Comparison of ENCODE assay signal across 12 cellular contexts in the genomic region with DNA sequence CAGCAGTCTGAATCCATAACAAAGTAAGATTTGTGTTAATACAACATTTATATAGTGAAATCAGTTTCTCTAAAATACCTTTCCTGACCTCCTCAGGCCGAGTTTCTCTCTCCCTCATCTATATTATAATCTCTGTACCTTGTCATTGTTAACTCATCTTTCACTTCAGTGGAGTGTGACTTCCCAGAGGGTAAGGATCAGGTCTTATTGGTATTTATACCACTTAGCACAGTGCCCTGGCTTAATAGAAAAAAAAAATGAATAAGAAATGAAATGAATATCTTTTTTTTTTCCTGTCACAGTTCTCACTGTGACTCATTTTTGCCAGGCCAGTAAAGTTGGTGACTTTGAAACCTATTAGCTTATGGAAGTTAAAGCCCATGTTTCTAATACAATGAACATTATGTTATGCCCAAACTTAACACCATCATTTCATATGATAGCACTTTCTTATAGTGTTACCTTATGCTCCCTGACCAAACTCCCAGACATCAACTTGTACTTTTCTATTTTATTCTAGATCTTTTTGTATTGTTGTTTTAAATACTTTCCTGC.
DNase-seq lines count a peak whose midpoint lies in the region; ATAC-seq and TF ChIP-seq lines count a peak whose summit lies in the region.
"Had no signal": no experiment of that assay in that cellular context is flagged by ENCODE, and none has a peak within 500 bp of the region (broad histone marks: within the 10 kb centered on the region; RNA-seq: fewer than 3 reads in every experiment).

No MANE protein-coding gene starts in this region.

- H3K4me1 Mint-ChIP-seq in activated CD4-positive, alpha-beta T cell treated with anti-CD3 and anti-CD28 coated beads for 36 hours, result peaks cover 61% of the 10 kb centered on the region
- H3K4me1 Mint-ChIP-seq in effector memory CD8-positive, alpha-beta T cell (ENCODE audit: low read depth in 2 of 2), result peaks cover 8 to 30% of the 10 kb centered on the region in 2 donors
- peaks cover 36% of the 10 kb centered on the region for H3K4me1 Mint-ChIP-seq in stimulated activated effector memory CD8-positive, alpha-beta T cell treated with anti-CD3 and anti-CD28 coated beads, Interleukin-12 subunit alpha, Interleukin-12 subunit beta, amount 100 ng/mL, for 72 hours

- peaks cover 51% of the 10 kb centered on the region for H3K36me3 Mint-ChIP-seq in activated CD4-positive, alpha-beta T cell treated with anti-CD3 and anti-CD28 coated beads for 36 hours (ENCODE audit: low read depth)
- peaks cover 51% of the 10 kb centered on the region for H3K36me3 Mint-ChIP-seq in effector memory CD8-positive, alpha-beta T cell (ENCODE audit: insufficient read depth)
- peaks cover 60% of the 10 kb centered on the region for H3K36me3 Mint-ChIP-seq in stimulated activated effector memory CD8-positive, alpha-beta T cell treated with anti-CD3 and anti-CD28 coated beads, Interleukin-12 subunit alpha, Interleukin-12 subunit beta, amount 100 ng/mL, for 72 hours

- no peaks in the 10 kb centered on the region for H3K27me3 Mint-ChIP-seq in activated CD4-positive, alpha-beta T cell treated with anti-CD3 and anti-CD28 coated beads for 36 hours
- H3K27me3 Mint-ChIP-seq in effector memory CD8-positive, alpha-beta T cell, result no peaks in the 10 kb centered on the region

- H3K27ac ChIP-seq in Panc1 (ENCODE audit: low read length), result peak overlapping the region; percentile 56

- DNase-seq in activated CD4-positive, alpha-beta T cell treated with anti-CD3 and anti-CD28 coated beads for 36 hours, result no peak
- no peak for DNase-seq in activated CD4-positive, alpha-beta T cell treated with anti-CD3 and anti-CD28 coated beads for 48 hours
- no peak for DNase-seq in Panc1 (ENCODE audit: low read depth, low spot score)
- no peak for DNase-seq in effector memory CD8-positive, alpha-beta T cell
- no peak for DNase-seq in stimulated activated effector memory CD8-positive, alpha-beta T cell treated with anti-CD3 and anti-CD28 coated beads, Interleukin-12 subunit alpha, Interleukin-12 subunit beta, amount 100 ng/mL, for 72 hours (ENCODE audit: low spot score in 2 of 2)
- DNase-seq in DMS 273 (lab: John Stamatoyannopoulos, UW; ENCODE audit: unreplicated experiment), result no peak
- DNase-seq in T-helper 2 cell, result no peak
- DNase-seq: activated CD8-positive, alpha-beta memory T cell treated with anti-CD3 and anti-CD28 coated beads, Interleukin-2, amount 50 U/mL, for 4 hours; COR-L47; islet precursor cell; SHP77 treated with DMSO at 0.1 percent for 48 hours had no signal

- no peaks in the 10 kb centered on the region for H3K27me3 ChIP-seq in Panc1 (ENCODE audit: control insufficient read depth, insufficient read depth, low read length)

- peaks cover 5% of the 10 kb centered on the region; the same call in 1 of the 2 replicates for H3K36me3 ChIP-seq in Panc1 (ENCODE audit: control insufficient read depth, insufficient read depth, low read length)

- no peaks in the 10 kb centered on the region for H3K9me3 ChIP-seq in Panc1 (ENCODE audit: control insufficient read depth, insufficient read depth, low read depth, low read length)

- H3K9me3 Mint-ChIP-seq in activated CD4-positive, alpha-beta T cell treated with anti-CD3 and anti-CD28 coated beads for 36 hours (ENCODE audit: low read depth), result no peaks in the 10 kb centered on the region
- H3K9me3 Mint-ChIP-seq in effector memory CD8-positive, alpha-beta T cell, result no peaks in the 10 kb centered on the region
- no peaks in the 10 kb centered on the region for H3K9me3 Mint-ChIP-seq in stimulated activated effector memory CD8-positive, alpha-beta T cell treated with anti-CD3 and anti-CD28 coated beads, Interleukin-12 subunit alpha, Interleukin-12 subunit beta, amount 100 ng/mL, for 72 hours

- no peak overlapping the region for H3K4me3 Mint-ChIP-seq in activated CD4-positive, alpha-beta T cell treated with anti-CD3 and anti-CD28 coated beads for 36 hours
- no peak overlapping the region for H3K4me3 Mint-ChIP-seq in effector memory CD8-positive, alpha-beta T cell
- H3K4me3 Mint-ChIP-seq in stimulated activated effector memory CD8-positive, alpha-beta T cell treated with anti-CD3 and anti-CD28 coated beads, Interleukin-12 subunit alpha, Interleukin-12 subunit beta, amount 100 ng/mL, for 72 hours, result no peak overlapping the region

- peak overlapping the region; percentile 12 for H3K27ac Mint-ChIP-seq in activated CD4-positive, alpha-beta T cell treated with anti-CD3 and anti-CD28 coated beads for 36 hours
- H3K27ac Mint-ChIP-seq in effector memory CD8-positive, alpha-beta T cell, result peak overlapping the region; percentile 81 to 82
- peak overlapping the region; percentile 51 for H3K27ac Mint-ChIP-seq in stimulated activated effector memory CD8-positive, alpha-beta T cell treated with anti-CD3 and anti-CD28 coated beads, Interleukin-12 subunit alpha, Interleukin-12 subunit beta, amount 100 ng/mL, for 72 hours

- POLR2A ChIA-PET in activated CD4-positive, alpha-beta T cell treated with anti-CD3 and anti-CD28 coated beads for 36 hours (lab: Charles Lee), result no interaction called here
- POLR2A ChIA-PET in Panc1 (lab: Charles Lee), result no interaction called here

- intact Hi-C loops in activated CD4-positive, alpha-beta T cell treated with anti-CD3 and anti-CD28 coated beads for 36 hours (cut with DNase I, micrococcal nuclease), result no loop called here
- intact Hi-C loops in Panc1 (cut with micrococcal nuclease; ENCODE audit: unreplicated experiment), result no loop called here

- no TSS peak for BruUV-seq in Panc1 (replicated peaks; lab: Mats Ljungman, UMichigan)

- CTCF ChIA-PET in activated CD4-positive, alpha-beta T cell treated with anti-CD3 and anti-CD28 coated beads for 36 hours (lab: Charles Lee), result interaction anchor here (0.6 kb wide), 1 partner anchor 388 kb away, joined by 3 read pairs; no protein-coding TSS in a partner anchor
- CTCF ChIA-PET in Panc1 (lab: Charles Lee), result no interaction called here

- in situ Hi-C loops in Panc1 (cut with HindIII; ENCODE audit: low pct_unique_long_range_greater_than_20kb, low sequenced_read_pairs), result no loop called here

- peak; percentile 45 for ATAC-seq in activated CD4-positive, alpha-beta T cell treated with anti-CD3 and anti-CD28 coated beads for 36 hours
- ATAC-seq in Panc1 (no peak), GM21447 (IDR thresholded peaks at IDR 0.05; ENCODE audit: unreplicated experiment) (no peak)
- ATAC-seq in effector memory CD8-positive, alpha-beta T cell (replicated peaks), result no peak
- ATAC-seq in stimulated activated effector memory CD8-positive, alpha-beta T cell treated with anti-CD3 and anti-CD28 coated beads, Interleukin-12 subunit alpha, Interleukin-12 subunit beta, amount 100 ng/mL, for 72 hours, result peak; percentile 65

- no peak for TF ChIP-seq CTCF in Panc1 (IDR thresholded peaks at IDR 0.05)

- peaks cover 31% of the 10 kb centered on the region for H3K4me1 ChIP-seq in Panc1 (ENCODE audit: control insufficient read depth, insufficient read depth, low read length)

- no peak overlapping the region for H3K4me3 ChIP-seq in Panc1 (ENCODE audit: low read depth in 2 of 2, low read length in 2 of 2)

Comparison
In these comparisons a context has a peak if more than half of its experiments do, and no peak if none do; other contexts are left out.
1. ATAC-seq: peak in activated CD4-positive, alpha-beta T cell treated with anti-CD3 and anti-CD28 coated beads for 36 hours (single experiment) and stimulated activated effector memory CD8-positive, alpha-beta T cell treated with anti-CD3 and anti-CD28 coated beads, Interleukin-12 subunit alpha, Interleukin-12 subunit beta, amount 100 ng/mL, for 72 hours (single experiment); none in Panc1 (single experiment), effector memory CD8-positive, alpha-beta T cell (single experiment) and GM21447 (single experiment).
2. H3K27ac Mint-ChIP-seq: peak in every context shown above with its lines; median percentile 82 in effector memory CD8-positive, alpha-beta T cell; 51 in stimulated activated effector memory CD8-positive, alpha-beta T cell treated with anti-CD3 and anti-CD28 coated beads, Interleukin-12 subunit alpha, Interleukin-12 subunit beta, amount 100 ng/mL, for 72 hours; 12 in activated CD4-positive, alpha-beta T cell treated with anti-CD3 and anti-CD28 coated beads for 36 hours.